ENCODE assay signal across 12 cellular contexts in genomic region chr2:20599001-20599600, GRCh38. TPM values are rescaled to one million over a fixed set of nuclear protein-coding genes. Genes with fewer than 3 reads are reported as not detected.
DNase-seq lines count a peak whose midpoint lies in the region; ATAC-seq lines count a peak whose summit lies in the region.
"Had no signal": no experiment of that assay in that cellular context is flagged by ENCODE, and none has a peak within 500 bp of the region (broad histone marks: within the 10 kb centered on the region; RNA-seq: fewer than 3 reads in every experiment).

No MANE protein-coding gene starts in this region.

- H3K4me1 ChIP-seq in urinary bladder (ENCODE audit: insufficient read depth): no peaks in the 10 kb centered on the region

- H3K36me3 ChIP-seq in urinary bladder (ENCODE audit: insufficient read depth): no peaks in the 10 kb centered on the region
- H3K36me3 ChIP-seq: cardiac muscle cell had no signal

- peak overlapping the region; percentile 33 for H3K27ac ChIP-seq in urinary bladder (ENCODE audit: low read depth)
- H3K27ac ChIP-seq: cardiac muscle cell had no signal

- no peak overlapping the region for H3K4me3 ChIP-seq in urinary bladder (ENCODE audit: low read depth, low read length)
- H3K4me3 ChIP-seq: cardiac muscle cell had no signal

- 59% methylated on average over 12 of the region's 12 CpGs for WGBS in urinary bladder

- DNase-seq in activated effector memory CD4-positive, alpha-beta T cell treated with anti-CD3 and anti-CD28 coated beads, Interleukin-2, amount 50 U/mL, for 16 hours: peak; percentile 46
- DNase-seq in activated effector memory CD4-positive, alpha-beta T cell treated with Interleukin-2 at 50 U/mL for 16 hours: no peak
- DNase-seq in left cardiac atrium (peak; percentile 80), nucleus accumbens (lab: John Stamatoyannopoulos, UW) (peak in 46 of 56 donors; percentile 23 to 79 (median 57))
- DNase-seq: activated CD8-positive, alpha-beta memory T cell treated with anti-CD3 and anti-CD28 coated beads, Interleukin-2, amount 50 U/mL, for 4 hours; naive thymus-derived CD4-positive, alpha-beta T cell; NCI-H187 had no signal

- ATAC-seq in left cardiac atrium (peak; percentile 71 to 77), HG02763 (IDR thresholded peaks at IDR 0.05; ENCODE audit: unreplicated experiment) (no peak), GM18867 (IDR thresholded peaks at IDR 0.05; ENCODE audit: unreplicated experiment) (no peak), GM18909 (IDR thresholded peaks at IDR 0.05; ENCODE audit: poor library complexity, unreplicated experiment) (no peak)
- ATAC-seq: naive thymus-derived CD4-positive, alpha-beta T cell had no signal

- intact Hi-C loops in left cardiac atrium (cut with DNase I): no loop called here

RNA-seq across cellular contexts. Expression of gene HS1BP3, which starts 51.8 kb away (rescaled TPM):
- total RNA-seq in left cardiac atrium: 10 to 100 TPM; 19.8 to 21.4 TPM
- 19.0 TPM for total RNA-seq in urinary bladder
- 43.8 TPM for polyA plus RNA-seq in urinary bladder

Comparison
In these comparisons a context has a peak if more than half of its experiments do, and no peak if none do; other contexts are left out.
1. ATAC-seq: peak in left cardiac atrium (2 of 2); none in HG02763 (single experiment), GM18867 (single experiment) and GM18909 (single experiment).